ENCODE assay signal across 14 cellular contexts in the genomic region with DNA sequence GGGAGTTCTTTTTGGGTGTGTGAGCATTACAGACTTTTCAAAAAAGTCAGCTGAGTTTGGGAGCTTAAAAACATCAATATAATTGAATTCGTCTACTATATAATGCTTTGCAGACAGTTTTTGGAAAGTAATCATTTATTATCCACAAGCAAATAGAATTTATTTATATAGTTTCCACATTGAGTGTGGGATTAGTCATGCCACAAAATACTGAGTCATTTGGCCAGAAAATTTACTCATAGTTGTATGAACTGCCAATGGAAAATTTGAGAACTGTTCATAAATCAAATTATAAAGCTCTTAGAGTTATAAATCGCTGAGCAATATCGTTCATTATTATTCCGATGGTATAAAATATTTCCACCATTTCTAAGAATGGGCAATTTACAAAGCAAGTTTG. TPM values are rescaled to one million over a fixed set of nuclear protein-coding genes. Genes with fewer than 3 reads are reported as not detected.
DNase-seq lines count a peak whose midpoint lies in the region; ATAC-seq and TF ChIP-seq lines count a peak whose summit lies in the region.
"Had no signal": no experiment of that assay in that cellular context is flagged by ENCODE, and none has a peak within 500 bp of the region (broad histone marks: within the 10 kb centered on the region; RNA-seq: fewer than 3 reads in every experiment).

No MANE protein-coding gene starts in this region.

- H3K27me3 ChIP-seq in Panc1 (ENCODE audit: control insufficient read depth, insufficient read depth, low read length) (no peaks in the 10 kb centered on the region), osteoblast (ENCODE audit: insufficient read depth, low read length) (no peaks in the 10 kb centered on the region)

- no peak overlapping the region for H2AFZ ChIP-seq in osteoblast (ENCODE audit: low read length)
- H2AFZ ChIP-seq: neural progenitor cell had no signal

- DNase-seq in ELR (ENCODE audit: low read depth) (peak; percentile 85), Panc1 (ENCODE audit: low read depth, low spot score) (peak; percentile 41), dedifferentiated amniotic fluid mesenchymal stem cell (ENCODE audit: extremely low spot score) (peak; percentile 67), osteoblast (ENCODE audit: insufficient read length, low spot score, missing footprints) (no peak), D341Med (ENCODE audit: low spot score) (no peak)
- no peak for DNase-seq in stimulated activated naive B cell treated with anti-CD40 and anti-IgM and Interleukin-4, amounts not matched to agents 10 μg/mL and 1 μg/mL and 100 μg/mL, for 72 hours
- DNase-seq in activated T-helper 1 cell treated with anti-CD3 and anti-CD28 coated beads, Interleukin-12 subunit alpha, Interleukin-12 subunit beta, Interleukin-2, Interleukin-4 antibody, amounts not matched to agents 30 ng/mL and 10 ng/mL and 1 ng/mL, durations not matched to agents 14 hours and 24 hours and 36 hours (ENCODE audit: low spot score), result no peak
- DNase-seq: activated CD4-positive, alpha-beta T cell treated with anti-CD3 and anti-CD28 coated beads, Interleukin-2, amount 10 ng/mL, durations not matched to agents 24 days and 14 days; activated naive CD4-positive, alpha-beta T cell treated with anti-CD3 and anti-CD28 coated beads, Interleukin-2, amount 10 ng/mL, durations not matched to agents 7 days and 5 days; CD4-positive, CD25-positive, alpha-beta regulatory T cell; effector memory CD8-positive, alpha-beta T cell; H7; NCI-H1417 had no signal

- no peaks in the 10 kb centered on the region for H3K36me3 ChIP-seq in Panc1 (ENCODE audit: control insufficient read depth, insufficient read depth, low read length)
- no peaks in the 10 kb centered on the region for H3K36me3 ChIP-seq in osteoblast (ENCODE audit: insufficient read depth, low read length)
- H3K36me3 ChIP-seq: neural progenitor cell had no signal

- CTCF ChIA-PET in Panc1 (lab: Charles Lee), result interaction anchor here (0.8 to 1.9 kb wide), 2 partner anchors 55 to 57 kb away, joined by 3 to 5 read pairs; no protein-coding TSS in a partner anchor

- no peak overlapping the region for H3K4me3 Mint-ChIP-seq in stimulated activated naive B cell treated with anti-CD40 and anti-IgM and Interleukin-4, amounts not matched to agents 10 μg/mL and 1 μg/mL and 100 μg/mL, for 72 hours
- no peak overlapping the region for H3K4me3 Mint-ChIP-seq in activated T-helper 1 cell treated with anti-CD3 and anti-CD28 coated beads, Interleukin-12 subunit alpha, Interleukin-12 subunit beta, Interleukin-2, Interleukin-4 antibody, amounts not matched to agents 30 ng/mL and 10 ng/mL and 1 ng/mL, durations not matched to agents 14 hours and 24 hours and 36 hours
- H3K4me3 Mint-ChIP-seq: activated CD4-positive, alpha-beta T cell treated with anti-CD3 and anti-CD28 coated beads, Interleukin-2, amount 10 ng/mL, durations not matched to agents 24 days and 14 days; activated naive CD4-positive, alpha-beta T cell treated with anti-CD3 and anti-CD28 coated beads, Interleukin-2, amount 10 ng/mL, durations not matched to agents 7 days and 5 days; CD4-positive, CD25-positive, alpha-beta regulatory T cell; effector memory CD8-positive, alpha-beta T cell; neural progenitor cell had no signal

- H3K4me1 Mint-ChIP-seq in stimulated activated naive B cell treated with anti-CD40 and anti-IgM and Interleukin-4, amounts not matched to agents 10 μg/mL and 1 μg/mL and 100 μg/mL, for 72 hours, result peaks cover 2 to 8% of the 10 kb centered on the region in 2 donors
- peaks cover 7% of the 10 kb centered on the region for H3K4me1 Mint-ChIP-seq in activated T-helper 1 cell treated with anti-CD3 and anti-CD28 coated beads, Interleukin-12 subunit alpha, Interleukin-12 subunit beta, Interleukin-2, Interleukin-4 antibody, amounts not matched to agents 30 ng/mL and 10 ng/mL and 1 ng/mL, durations not matched to agents 14 hours and 24 hours and 36 hours (ENCODE audit: low read depth)

- POLR2A ChIA-PET in Panc1 (lab: Charles Lee), result no interaction called here

- peaks cover 7% of the 10 kb centered on the region for H3K79me2 ChIP-seq in osteoblast (ENCODE audit: insufficient read depth, low read length)

- H3K36me3 Mint-ChIP-seq in stimulated activated naive B cell treated with anti-CD40 and anti-IgM and Interleukin-4, amounts not matched to agents 10 μg/mL and 1 μg/mL and 100 μg/mL, for 72 hours, result no peaks in the 10 kb centered on the region
- no peaks in the 10 kb centered on the region for H3K36me3 Mint-ChIP-seq in activated T-helper 1 cell treated with anti-CD3 and anti-CD28 coated beads, Interleukin-12 subunit alpha, Interleukin-12 subunit beta, Interleukin-2, Interleukin-4 antibody, amounts not matched to agents 30 ng/mL and 10 ng/mL and 1 ng/mL, durations not matched to agents 14 hours and 24 hours and 36 hours (ENCODE audit: low read depth)
- H3K36me3 Mint-ChIP-seq: activated naive CD4-positive, alpha-beta T cell treated with anti-CD3 and anti-CD28 coated beads, Interleukin-2, amount 10 ng/mL, durations not matched to agents 7 days and 5 days; CD4-positive, CD25-positive, alpha-beta regulatory T cell; neural progenitor cell had no signal

- in situ Hi-C loops in Panc1 (cut with HindIII; ENCODE audit: low pct_unique_long_range_greater_than_20kb, low sequenced_read_pairs), result no loop called here

- H3K27ac Mint-ChIP-seq in stimulated activated naive B cell treated with anti-CD40 and anti-IgM and Interleukin-4, amounts not matched to agents 10 μg/mL and 1 μg/mL and 100 μg/mL, for 72 hours, result no peak overlapping the region
- H3K27ac Mint-ChIP-seq in activated T-helper 1 cell treated with anti-CD3 and anti-CD28 coated beads, Interleukin-12 subunit alpha, Interleukin-12 subunit beta, Interleukin-2, Interleukin-4 antibody, amounts not matched to agents 30 ng/mL and 10 ng/mL and 1 ng/mL, durations not matched to agents 14 hours and 24 hours and 36 hours, result no peak overlapping the region
- H3K27ac Mint-ChIP-seq: activated CD4-positive, alpha-beta T cell treated with anti-CD3 and anti-CD28 coated beads, Interleukin-2, amount 10 ng/mL, durations not matched to agents 24 days and 14 days; activated naive CD4-positive, alpha-beta T cell treated with anti-CD3 and anti-CD28 coated beads, Interleukin-2, amount 10 ng/mL, durations not matched to agents 7 days and 5 days; CD4-positive, CD25-positive, alpha-beta regulatory T cell; effector memory CD8-positive, alpha-beta T cell; neural progenitor cell had no signal

- no peak for ATAC-seq in Panc1
- ATAC-seq in stimulated activated naive B cell treated with anti-CD40 and anti-IgM and Interleukin-4, amounts not matched to agents 10 μg/mL and 1 μg/mL and 100 μg/mL, for 72 hours (replicated peaks), result no peak
- ATAC-seq: effector memory CD8-positive, alpha-beta T cell had no signal

- H3K4me1 ChIP-seq in Panc1 (ENCODE audit: control insufficient read depth, insufficient read depth, low read length) (peaks cover 20% of the 10 kb centered on the region), osteoblast (ENCODE audit: insufficient read depth, low read length) (peaks cover 41% of the 10 kb centered on the region)

- no peaks in the 10 kb centered on the region for H4K20me1 ChIP-seq in osteoblast (ENCODE audit: insufficient read depth, low read length)

- intact Hi-C loops in Panc1 (cut with micrococcal nuclease; ENCODE audit: unreplicated experiment), result loop anchor here (5.0 to 10.0 kb wide), 3 partner anchors 52 to 357 kb away; partner anchors contain the start of genes BAG2 and PRIM2
- intact Hi-C loops in activated T-helper 1 cell treated with anti-CD3 and anti-CD28 coated beads, Interleukin-12 subunit alpha, Interleukin-12 subunit beta, Interleukin-2, Interleukin-4 antibody, amounts not matched to agents 30 ng/mL and 10 ng/mL and 1 ng/mL, durations not matched to agents 14 hours and 24 hours and 36 hours (cut with micrococcal nuclease), result no loop called here

- H3K9me3 ChIP-seq in Panc1 (ENCODE audit: control insufficient read depth, insufficient read depth, low read depth, low read length) (no peaks in the 10 kb centered on the region), osteoblast (ENCODE audit: low read depth, low read length) (no peaks in the 10 kb centered on the region)

- BruUV-seq in Panc1 (replicated peaks; lab: Mats Ljungman, UMichigan), result no TSS peak

- H3K27me3 Mint-ChIP-seq in stimulated activated naive B cell treated with anti-CD40 and anti-IgM and Interleukin-4, amounts not matched to agents 10 μg/mL and 1 μg/mL and 100 μg/mL, for 72 hours, result peaks cover 38 to 39% of the 10 kb centered on the region in 2 donors
- peaks cover 32% of the 10 kb centered on the region for H3K27me3 Mint-ChIP-seq in activated T-helper 1 cell treated with anti-CD3 and anti-CD28 coated beads, Interleukin-12 subunit alpha, Interleukin-12 subunit beta, Interleukin-2, Interleukin-4 antibody, amounts not matched to agents 30 ng/mL and 10 ng/mL and 1 ng/mL, durations not matched to agents 14 hours and 24 hours and 36 hours (ENCODE audit: insufficient read depth)

- TF ChIP-seq CTCF in Panc1 (IDR thresholded peaks at IDR 0.05) (no peak), osteoblast (IDR thresholded peaks at IDR 0.05; ENCODE audit: extremely low read depth, low read depth, low read length) (no peak)

- no peaks in the 10 kb centered on the region for H3K9me3 Mint-ChIP-seq in stimulated activated naive B cell treated with anti-CD40 and anti-IgM and Interleukin-4, amounts not matched to agents 10 μg/mL and 1 μg/mL and 100 μg/mL, for 72 hours
- no peaks in the 10 kb centered on the region for H3K9me3 Mint-ChIP-seq in activated T-helper 1 cell treated with anti-CD3 and anti-CD28 coated beads, Interleukin-12 subunit alpha, Interleukin-12 subunit beta, Interleukin-2, Interleukin-4 antibody, amounts not matched to agents 30 ng/mL and 10 ng/mL and 1 ng/mL, durations not matched to agents 14 hours and 24 hours and 36 hours
- H3K9me3 Mint-ChIP-seq: activated CD4-positive, alpha-beta T cell treated with anti-CD3 and anti-CD28 coated beads, Interleukin-2, amount 10 ng/mL, durations not matched to agents 24 days and 14 days; activated naive CD4-positive, alpha-beta T cell treated with anti-CD3 and anti-CD28 coated beads, Interleukin-2, amount 10 ng/mL, durations not matched to agents 7 days and 5 days; effector memory CD8-positive, alpha-beta T cell; neural progenitor cell had no signal

- H3K27ac ChIP-seq in Panc1 (ENCODE audit: low read length) (peak overlapping the region; percentile 42; the same call in 1 of the 2 replicates), osteoblast (ENCODE audit: low read depth, low read length) (peak overlapping the region; percentile 72)
- H3K27ac ChIP-seq: neural progenitor cell had no signal

- no peak overlapping the region for H3K4me3 ChIP-seq in Panc1 (ENCODE audit: low read depth in 2 of 2, low read length in 2 of 2)
- H3K4me3 ChIP-seq in osteoblast (ENCODE audit: insufficient read depth, low read length), result no peak overlapping the region
- H3K4me3 ChIP-seq: neural progenitor cell had no signal

- peak overlapping the region; percentile 58 for H3K4me2 ChIP-seq in osteoblast (ENCODE audit: insufficient read depth, low read length)
- H3K4me2 ChIP-seq: neural progenitor cell had no signal

RNA-seq across cellular contexts. Expression of gene BEND6, which starts 5.0 kb away (rescaled TPM):
- total RNA-seq in Panc1 (2021; ENCODE audit: unreplicated experiment) (8.0 TPM), osteoblast (22.4 and 23.6 TPM in 2 replicates)
- polyA plus RNA-seq in Panc1 (2012; ENCODE audit: insufficient read length), result 5.4 TPM
- 0.07 TPM in 1 of 2 replicates, not detected in the other for total RNA-seq in activated T-helper 1 cell treated with anti-CD3 and anti-CD28 coated beads, Interleukin-12 subunit alpha, Interleukin-12 subunit beta, Interleukin-2, Interleukin-4 antibody, amounts not matched to agents 30 ng/mL and 10 ng/mL and 1 ng/mL, durations not matched to agents 14 hours and 24 hours and 36 hours
- total RNA-seq: activated CD4-positive, alpha-beta T cell treated with anti-CD3 and anti-CD28 coated beads, Interleukin-2, amount 10 ng/mL, durations not matched to agents 24 days and 14 days; CD4-positive, CD25-positive, alpha-beta regulatory T cell had no signal
- polyA plus RNA-seq: CD4-positive, CD25-positive, alpha-beta regulatory T cell had no signal

Comparison
In these comparisons a context has a peak if more than half of its experiments do, and no peak if none do; other contexts are left out.
1. DNase-seq: peak in ELR (single experiment), Panc1 (single experiment) and dedifferentiated amniotic fluid mesenchymal stem cell (single experiment); none in osteoblast (single experiment), stimulated activated naive B cell treated with anti-CD40 and anti-IgM and Interleukin-4, amounts not matched to agents 10 μg/mL and 1 μg/mL and 100 μg/mL, for 72 hours (single experiment), D341Med (single experiment) and activated T-helper 1 cell treated with anti-CD3 and anti-CD28 coated beads, Interleukin-12 subunit alpha, Interleukin-12 subunit beta, Interleukin-2, Interleukin-4 antibody, amounts not matched to agents 30 ng/mL and 10 ng/mL and 1 ng/mL, durations not matched to agents 14 hours and 24 hours and 36 hours (single experiment).